Comparison of ENCODE assay signal across 1 cellular context in genomic region chr2:16633632-16634430, GRCh38.
TF ChIP-seq lines count a peak whose summit lies in the region.

No MANE protein-coding gene starts in this region.

TF ChIP-seq in K562, 482 proteins besides CTCF, POLR2A, EP300 and RAD21 (continued from another document and continues in another):
- TF ChIP-seq BCLAF1 (IDR thresholded peaks at IDR 0.05; ENCODE audit: borderline replicate concordance in 1 of 2, control insufficient read depth in 1 of 2, low read depth in 2 of 2, low read length in 1 of 2) (no peak), TSC22D4 (tag; IDR thresholded peaks at IDR 0.05) (no peak), CXXC5 (CRISPR knock-in tag; IDR thresholded peaks at IDR 0.05) (peak; percentile 24; the same call in 1 of the 2 replicates), MAX (CRISPR knock-in tag; IDR thresholded peaks at IDR 0.05) (peak; percentile 50), ZNF699 (CRISPR knock-in tag; IDR thresholded peaks at IDR 0.05; ENCODE audit: insufficient replicate concordance) (no peak), PRMT5 (CRISPR knock-in tag; IDR thresholded peaks at IDR 0.05) (no peak), ZBTB43 (CRISPR knock-in tag; IDR thresholded peaks at IDR 0.05) (no peak), MGA (IDR thresholded peaks at IDR 0.05) (peak; percentile 65), MLLT1 (IDR thresholded peaks at IDR 0.05) (0 out of 4 replicates have a peak, but pooled peaks of 1 of the 2 experiments have one; percentile 55), ZBTB11 (CRISPR knock-in tag; IDR thresholded peaks at IDR 0.05) (no peak), TCF3 (CRISPR knock-in tag; IDR thresholded peaks at IDR 0.05) (no peak), POLR3G (IDR thresholded peaks at IDR 0.05; ENCODE audit: extremely low read depth, insufficient read length, insufficient replicate concordance) (no peak), SOX6 (IDR thresholded peaks at IDR 0.05) (0 out of 2 replicates have a peak, but pooled peaks have one; percentile 31), ZNF780A (CRISPR knock-in tag; IDR thresholded peaks at IDR 0.05) (no peak), ZNF133 (CRISPR knock-in tag; IDR thresholded peaks at IDR 0.05) (no peak), RAD51 (IDR thresholded peaks at IDR 0.05; ENCODE audit: borderline replicate concordance, low read depth) (peak; percentile 62), MAFG (tag; conservative IDR thresholded peaks at IDR 0.05) (peak; percentile 57; the same call in 1 of the 2 replicates), PHF21A (IDR thresholded peaks at IDR 0.05; ENCODE audit: borderline replicate concordance, low read depth) (no peak), ZNF398 (CRISPR knock-in tag; IDR thresholded peaks at IDR 0.05) (no peak), ZKSCAN8 (CRISPR knock-in tag; IDR thresholded peaks at IDR 0.05) (0 out of 2 replicates have a peak, but pooled peaks have one; percentile 24), VEZF1 (CRISPR knock-in tag; IDR thresholded peaks at IDR 0.05) (peak; percentile 37), NCOA4 (IDR thresholded peaks at IDR 0.05; ENCODE audit: partially characterized antibody) (no peak), FIP1L1 (IDR thresholded peaks at IDR 0.05; ENCODE audit: low read depth, low read length, poor library complexity, severe bottlenecking) (no peak), CSDE1 (IDR thresholded peaks at IDR 0.05) (no peak), MYC (IDR thresholded peaks at IDR 0.05; ENCODE audit: low read depth, low read length) (0 out of 2 replicates have a peak, but pooled peaks have one; percentile 29), MYC (CRISPR knock-in tag; IDR thresholded peaks at IDR 0.05; ENCODE audit: borderline replicate concordance, low read depth) (no peak), HEY1 (CRISPR knock-in tag; IDR thresholded peaks at IDR 0.05; ENCODE audit: borderline replicate concordance) (no peak), IRF9 (tag; IDR thresholded peaks at IDR 0.05) (no peak)
